ENCODE assay signal across 12 cellular contexts in the genomic region with DNA sequence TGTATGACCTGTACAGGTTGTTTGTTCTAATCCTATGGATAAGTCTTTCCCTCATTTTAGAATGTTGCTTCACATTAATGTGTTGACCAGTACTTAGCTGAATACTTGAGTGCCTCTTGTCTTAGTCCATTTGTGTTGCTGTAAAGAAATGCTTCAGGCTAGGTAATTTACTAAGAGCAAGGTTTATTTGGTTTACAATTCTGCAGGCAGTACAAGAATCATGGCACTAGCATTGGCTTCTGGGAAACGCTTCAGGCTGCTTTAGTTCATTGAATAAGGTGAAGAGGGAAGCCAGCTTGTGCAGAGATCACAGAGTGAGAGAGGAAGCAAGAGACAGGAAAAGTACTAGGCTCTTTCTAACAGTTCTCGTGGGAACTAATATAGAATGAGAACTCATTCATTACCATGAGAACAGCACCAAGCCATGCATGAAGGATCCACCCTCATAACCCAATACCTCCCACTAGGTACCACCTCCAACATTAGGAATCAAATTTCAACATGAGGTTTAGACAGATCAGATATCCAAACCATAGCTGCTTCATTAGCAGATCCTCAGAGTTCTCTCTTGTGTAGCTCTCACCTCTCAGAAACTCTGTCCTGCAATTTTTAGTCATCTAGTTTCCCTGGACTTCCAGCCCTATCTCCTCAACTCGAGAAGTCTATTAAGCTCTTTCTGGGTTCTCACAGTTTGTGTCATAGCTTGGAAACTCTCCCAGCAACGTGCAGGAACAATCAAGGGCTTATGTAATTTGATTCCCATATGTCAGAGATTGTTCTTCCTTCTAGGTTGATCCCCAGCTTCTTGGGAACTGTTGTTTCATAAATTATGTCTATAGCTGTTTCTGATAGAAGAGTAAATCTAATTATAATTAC.
A peak's percentile ranks its signal among the peaks of the same experiment; 100 is the strongest.
DNase-seq lines count a peak whose midpoint lies in the region; ATAC-seq and TF ChIP-seq lines count a peak whose summit lies in the region.
"Had no signal": no experiment of that assay in that cellular context is flagged by ENCODE, and none has a peak within 500 bp of the region (broad histone marks: within the 10 kb centered on the region; RNA-seq: fewer than 3 reads in every experiment).

No MANE protein-coding gene starts in this region.

- no peaks in the 10 kb centered on the region for H3K36me3 ChIP-seq in transverse colon
- H3K36me3 ChIP-seq: neutrophil had no signal

- no peak for ATAC-seq in HG03095 (IDR thresholded peaks at IDR 0.05; ENCODE audit: unreplicated experiment)
- ATAC-seq: effector memory CD8-positive, alpha-beta T cell; stimulated activated naive B cell treated with anti-CD40 and anti-IgM and Interleukin-4, amounts not matched to agents 10 μg/mL and 1 μg/mL and 100 μg/mL, for 72 hours had no signal

- H3K36me3 Mint-ChIP-seq in Calu3 (ENCODE audit: insufficient read depth, unreplicated experiment) (no peaks in the 10 kb centered on the region), CD14-positive monocyte (no peaks in the 10 kb centered on the region)
- H3K36me3 Mint-ChIP-seq: stimulated activated naive B cell treated with anti-CD40 and anti-IgM and Interleukin-4, amounts not matched to agents 10 μg/mL and 1 μg/mL and 100 μg/mL, for 72 hours had no signal

- peak; percentile 36 for DNase-seq in Calu3
- peak; percentile 96 for DNase-seq in M059J (ENCODE audit: low read depth)
- peak; percentile 7 to 26 for DNase-seq in SW 1271 (lab: John Stamatoyannopoulos, UW)
- DNase-seq in kidney tubule cell (ENCODE audit: low spot score) = peak; percentile 50
- no peak for DNase-seq in stimulated activated naive CD4-positive, alpha-beta T cell treated with Interleukin-2 at 50 U/mL for 16 hours (lab: John Stamatoyannopoulos, UW)
- no peak for DNase-seq in transverse colon
- DNase-seq in CD14-positive monocyte (ENCODE audit: low spot score) = no peak
- DNase-seq: activated CD8-positive, alpha-beta memory T cell treated with anti-CD3 and anti-CD28 coated beads for 24 hours; effector memory CD8-positive, alpha-beta T cell; stimulated activated naive B cell treated with anti-CD40 and anti-IgM and Interleukin-4, amounts not matched to agents 10 μg/mL and 1 μg/mL and 100 μg/mL, for 72 hours had no signal

- no peak overlapping the region for H3K4me3 ChIP-seq in transverse colon

- no peak for TF ChIP-seq POLR2A in transverse colon (IDR thresholded peaks at IDR 0.05)

- no peak for TF ChIP-seq CTCF in Calu3 (IDR thresholded peaks at IDR 0.05; ENCODE audit: unreplicated experiment)
- TF ChIP-seq CTCF in transverse colon (IDR thresholded peaks at IDR 0.05) = no peak
- no peak for TF ChIP-seq CTCF in CD14-positive monocyte (IDR thresholded peaks at IDR 0.05)

- H3K4me3 Mint-ChIP-seq in Calu3 (ENCODE audit: low read depth, unreplicated experiment) (peak overlapping the region; percentile 8), CD14-positive monocyte (no peak overlapping the region)
- H3K4me3 Mint-ChIP-seq: effector memory CD8-positive, alpha-beta T cell; stimulated activated naive B cell treated with anti-CD40 and anti-IgM and Interleukin-4, amounts not matched to agents 10 μg/mL and 1 μg/mL and 100 μg/mL, for 72 hours had no signal

- intact Hi-C loops in Calu3 (cut with micrococcal nuclease; ENCODE audit: unreplicated experiment) = no loop called here
- intact Hi-C loops in transverse colon (cut with DNase I; ENCODE audit: low total_unique reads) = no loop called here
- intact Hi-C loops in CD14-positive monocyte (cut with micrococcal nuclease) = no loop called here

- no peaks in the 10 kb centered on the region for H3K27me3 Mint-ChIP-seq in Calu3 (ENCODE audit: unreplicated experiment)
- H3K27me3 Mint-ChIP-seq in CD14-positive monocyte (ENCODE audit: low read depth in 3 of 3) = no peaks in the 10 kb centered on the region
- H3K27me3 Mint-ChIP-seq: effector memory CD8-positive, alpha-beta T cell; stimulated activated naive B cell treated with anti-CD40 and anti-IgM and Interleukin-4, amounts not matched to agents 10 μg/mL and 1 μg/mL and 100 μg/mL, for 72 hours had no signal

- H3K27ac ChIP-seq in transverse colon = no peak overlapping the region
- H3K27ac ChIP-seq: neutrophil had no signal

- no peaks in the 10 kb centered on the region for H3K27me3 ChIP-seq in transverse colon
- H3K27me3 ChIP-seq: neutrophil had no signal

- in situ Hi-C loops in transverse colon (cut with MboI; ENCODE audit: low pct_ligation_motif_present in 1 of 4, low pct_unique_long_range_greater_than_20kb in 1 of 4, low sequenced_read_pairs in 3 of 4) = no loop called here

- H3K4me1 Mint-ChIP-seq in Calu3 (ENCODE audit: low read depth, unreplicated experiment) (peaks cover 26% of the 10 kb centered on the region), CD14-positive monocyte (no peaks in the 10 kb centered on the region)
- H3K4me1 Mint-ChIP-seq: stimulated activated naive B cell treated with anti-CD40 and anti-IgM and Interleukin-4, amounts not matched to agents 10 μg/mL and 1 μg/mL and 100 μg/mL, for 72 hours had no signal

- H3K9me3 Mint-ChIP-seq in Calu3 (ENCODE audit: low read depth, unreplicated experiment) (no peaks in the 10 kb centered on the region), CD14-positive monocyte (peaks cover 0 to 3% (median 0%) of the 10 kb centered on the region in 7 donors)
- H3K9me3 Mint-ChIP-seq: stimulated activated naive B cell treated with anti-CD40 and anti-IgM and Interleukin-4, amounts not matched to agents 10 μg/mL and 1 μg/mL and 100 μg/mL, for 72 hours had no signal

- no peaks in the 10 kb centered on the region for H3K4me1 ChIP-seq in transverse colon

- no peak for TF ChIP-seq EP300 in transverse colon (IDR thresholded peaks at IDR 0.05; ENCODE audit: low read depth)

- H3K27ac Mint-ChIP-seq in Calu3 (ENCODE audit: unreplicated experiment) = peak overlapping the region; percentile 66
- no peak overlapping the region for H3K27ac Mint-ChIP-seq in CD14-positive monocyte
- H3K27ac Mint-ChIP-seq: effector memory CD8-positive, alpha-beta T cell; stimulated activated naive B cell treated with anti-CD40 and anti-IgM and Interleukin-4, amounts not matched to agents 10 μg/mL and 1 μg/mL and 100 μg/mL, for 72 hours had no signal

- no peaks in the 10 kb centered on the region for H3K9me3 ChIP-seq in transverse colon
- H3K9me3 ChIP-seq: neutrophil had no signal

- CTCF ChIA-PET in Calu3 (lab: Charles Lee) = no interaction called here

- WGBS in transverse colon (ENCODE audit: low coverage in 1 of 2), 2 donors = 35 to 43% methylated on average over 4 of the region's 4 CpGs

- no TSS peak for BruUV-seq in Calu3 (replicated peaks; lab: Mats Ljungman, UMichigan)

Comparison
In these comparisons a context has a peak if more than half of its experiments do, and no peak if none do; other contexts are left out.
1. DNase-seq: peak in Calu3 (single experiment), M059J (single experiment), SW 1271 (2 of 2) and kidney tubule cell (single experiment); none in stimulated activated naive CD4-positive, alpha-beta T cell treated with Interleukin-2 at 50 U/mL for 16 hours (single experiment), transverse colon (single experiment) and CD14-positive monocyte (single experiment).